ENCODE assay signal across 7 cellular contexts in genomic region chr6:33273129-33273923, GRCh38. TPM values are rescaled to one million over a fixed set of nuclear protein-coding genes. Genes with fewer than 3 reads are reported as not detected.
A peak's percentile ranks its signal among the peaks of the same experiment; 100 is the strongest.
DNase-seq lines count a peak whose midpoint lies in the region; ATAC-seq and TF ChIP-seq lines count a peak whose summit lies in the region.

No MANE protein-coding gene starts in this region.

- TF ChIP-seq CTCF in fibroblast of the aortic adventitia (IDR thresholded peaks at IDR 0.05; ENCODE audit: insufficient read depth, low read length), result no peak

- H3K4me1 ChIP-seq in HAP-1 (peaks cover 25% of the 10 kb centered on the region), skeletal muscle tissue (ENCODE audit: control insufficient read depth in 3 of 3, insufficient read depth in 3 of 3, low read length in 3 of 3) (peaks cover 53 to 79% (median 55%) of the 10 kb centered on the region in 3 donors)

- DNase-seq in HAP-1 (ENCODE audit: low spot score in 2 of 2), result no peak
- no peak for DNase-seq in T-helper 17 cell
- no peak for DNase-seq in fibroblast of the aortic adventitia (ENCODE audit: low read depth)
- no peak for DNase-seq in NCI-H748 treated with DMSO at 0.1 percent for 48 hours (lab: John Stamatoyannopoulos, UW)
- no peak for DNase-seq in erythroblast (lab: John Stamatoyannopoulos, UW)

- in situ Hi-C loops in HAP-1 (cut with MboI; ENCODE audit: low sequenced_read_pairs), result no loop called here

- peaks cover 55% of the 10 kb centered on the region for H3K4me1 Mint-ChIP-seq in T-helper 17 cell

- peak overlapping the region; percentile 99 for H3K27ac Mint-ChIP-seq in T-helper 17 cell

- no peaks in the 10 kb centered on the region for H3K27me3 Mint-ChIP-seq in T-helper 17 cell

- peak overlapping the region; percentile 91 to 96 (median 91) for H3K9ac ChIP-seq in skeletal muscle tissue (ENCODE audit: low read depth in 1 of 3, low read length in 3 of 3)

- H3K9me3 ChIP-seq in HAP-1 (no peaks in the 10 kb centered on the region), T-helper 17 cell (ENCODE audit: control insufficient read depth, low read length, poor library complexity, severe bottlenecking) (no peaks in the 10 kb centered on the region), skeletal muscle tissue (ENCODE audit: control insufficient read depth in 3 of 3, low read length in 3 of 3) (no peaks in the 10 kb centered on the region)

- TF ChIP-seq POLR2A in erythroblast (IDR thresholded peaks at IDR 0.05; ENCODE audit: low read length), result no peak

- ATAC-seq in T-helper 17 cell (no peak), GM21360 (IDR thresholded peaks at IDR 0.05; ENCODE audit: unreplicated experiment) (no peak)

- peak overlapping the region; percentile 96 for H3K4me3 Mint-ChIP-seq in T-helper 17 cell

- H3K36me3 ChIP-seq in HAP-1 (replicated peaks) (peaks cover 64% of the 10 kb centered on the region), skeletal muscle tissue (ENCODE audit: control insufficient read depth in 3 of 3, insufficient read depth in 3 of 3, low read length in 3 of 3) (peaks cover 40 to 47% (median 41%) of the 10 kb centered on the region in 3 donors)

- H3K27ac ChIP-seq in skeletal muscle tissue (ENCODE audit: low read depth, low read length), result no peak overlapping the region

- H3K27me3 ChIP-seq in HAP-1 (ENCODE audit: low read depth), result no peaks in the 10 kb centered on the region
- no peaks in the 10 kb centered on the region for H3K27me3 ChIP-seq in skeletal muscle tissue (ENCODE audit: control insufficient read depth in 3 of 3, insufficient read depth in 3 of 3, low read length in 3 of 3)

- H3K4me3 ChIP-seq in HAP-1 (peak overlapping the region; percentile 78), fibroblast of the aortic adventitia (ENCODE audit: low read depth, low read length) (peak overlapping the region; percentile 99), skeletal muscle tissue (ENCODE audit: low read length in 3 of 3) (peak overlapping the region; percentile 84 to 96 (median 95))

- H3K36me3 Mint-ChIP-seq in T-helper 17 cell (ENCODE audit: low read depth), result peaks cover 4% of the 10 kb centered on the region

RNA-seq across cellular contexts. Expression of gene RPS18, which starts 1.5 kb away (rescaled TPM):
- 1,000 to 10,000 TPM; 4,373 to 4,641 TPM for total RNA-seq in T-helper 17 cell
- 1,533 and 4,237 TPM in 2 replicates for total RNA-seq in fibroblast of the aortic adventitia (ENCODE audit: low replicate concordance)
- 8,222 TPM for total RNA-seq in skeletal muscle tissue

RNA-seq across cellular contexts. Expression of gene VPS52, which starts 1.6 kb away (rescaled TPM):
- total RNA-seq in T-helper 17 cell (10 to 100 TPM; 66.5 to 68.3 TPM), fibroblast of the aortic adventitia (ENCODE audit: low replicate concordance) (21.6 and 40.5 TPM in 2 replicates), skeletal muscle tissue (43.8 TPM)

RNA-seq across cellular contexts. Expression of gene B3GALT4, which starts 3.6 kb away (rescaled TPM):
- total RNA-seq in T-helper 17 cell (10 to 100 TPM; 10.1 to 13.0 TPM), fibroblast of the aortic adventitia (ENCODE audit: low replicate concordance) (3.3 and 8.7 TPM in 2 replicates), skeletal muscle tissue (2.1 TPM)

RNA-seq across cellular contexts. Expression of gene WDR46, which starts 15.7 kb away (rescaled TPM):
- 10 to 100 TPM; 32.1 to 38.6 TPM for total RNA-seq in T-helper 17 cell
- 37.5 and 85.0 TPM in 2 replicates for total RNA-seq in fibroblast of the aortic adventitia (ENCODE audit: low replicate concordance)
- 67.3 TPM for total RNA-seq in skeletal muscle tissue

RNA-seq across cellular contexts. Expression of gene PFDN6, which starts 16.1 kb away (rescaled TPM):
- total RNA-seq in T-helper 17 cell (10 to 100 TPM; 16.5 to 25.7 TPM), fibroblast of the aortic adventitia (ENCODE audit: low replicate concordance) (8.9 and 21.7 TPM in 2 replicates), skeletal muscle tissue (27.1 TPM)
